Comparison of ENCODE assay signal across 26 cellular contexts in genomic region chr12:49883065-49883464, GRCh38. TPM values are rescaled to one million over a fixed set of nuclear protein-coding genes. Genes with fewer than 3 reads are reported as not detected.
DNase-seq lines count a peak whose midpoint lies in the region; ATAC-seq lines count a peak whose summit lies in the region.
"Had no signal": no experiment of that assay in that cellular context is flagged by ENCODE, and none has a peak within 500 bp of the region (broad histone marks: within the 10 kb centered on the region; RNA-seq: fewer than 3 reads in every experiment).

No MANE protein-coding gene starts in this region.

- DNase-seq in NCI-H82 (lab: John Stamatoyannopoulos, UW), result peak; percentile 59
- DNase-seq in NCI-H82 treated with DMSO at 0.1 percent for 48 hours (lab: John Stamatoyannopoulos, UW; ENCODE audit: unreplicated experiment), result no peak
- peak; percentile 44 for DNase-seq in mesendoderm
- no peak for DNase-seq in stimulated activated CD4-positive, alpha-beta T cell treated with anti-CD3 and anti-CD28 coated beads, Interleukin-2, amount 100 ng/mL, for 24 hours
- no peak for DNase-seq in HAP-1 (ENCODE audit: low spot score in 2 of 2)
- DNase-seq: 8988T; activated CD4-positive, alpha-beta memory T cell treated with anti-CD3 and anti-CD28 coated beads, Interleukin-2, amount 10 ng/mL, durations not matched to agents 7 days and 5 days; activated gamma-delta T cell treated with Interleukin-2 at 50 U/mL for 16 hours; adrenal gland; DMS79 treated with DMSO at 0.1 percent for 48 hours; foreskin keratinocyte; IMR-90; left ventricle myocardium superior; NK-92 treated with Interleukin-12 subunit alpha and Interleukin-12 subunit beta, amount 100 ng/mL, for 24 hours; SJCRH30; stimulated activated CD4-positive, alpha-beta T cell treated with anti-CD3 and anti-CD28 coated beads, Interleukin-4, amount 100 ng/mL, for 24 hours; stimulated activated naive CD8-positive, alpha-beta T cell treated with anti-CD3 and anti-CD28 coated beads, Interleukin-15, Interleukin-2, amounts not matched to agents 100 U/mL and 50 U/mL, for 24 hours; T-helper 17 cell; upper lobe of left lung had no signal

- H3K9ac ChIP-seq in mesendoderm (ENCODE audit: low read length), result no peak overlapping the region

- H3K36me3 ChIP-seq in mesendoderm (ENCODE audit: control insufficient read depth, insufficient read depth, low read length) (no peaks in the 10 kb centered on the region), HAP-1 (replicated peaks) (no peaks in the 10 kb centered on the region)
- H3K36me3 ChIP-seq: adrenal gland, cardiac muscle cell, SJCRH30, upper lobe of left lung had no signal

- WGBS in mesendoderm (ENCODE audit: extremely low coverage, insufficient coverage, low lambda C conversion rate), result no CpG with 5 or more reads among the region's 8 CpGs

- H2BK120ac ChIP-seq in mesendoderm (ENCODE audit: low read depth, low read length), result no peak overlapping the region

- H3K27me3 ChIP-seq in mesendoderm (ENCODE audit: insufficient read depth, low read length, poor library complexity), result no peaks in the 10 kb centered on the region
- peaks cover 5% of the 10 kb centered on the region; the same call in 1 of the 2 replicates for H3K27me3 ChIP-seq in HAP-1 (ENCODE audit: low read depth)
- H3K27me3 ChIP-seq: adrenal gland, cardiac muscle cell, upper lobe of left lung had no signal

- peaks cover 8% of the 10 kb centered on the region for H3K4me1 ChIP-seq in mesendoderm (ENCODE audit: control insufficient read depth, low read depth, low read length)
- H3K4me1 ChIP-seq in HAP-1, result no peaks in the 10 kb centered on the region; the same call in 1 of the 2 replicates
- H3K4me1 ChIP-seq: adrenal gland, foreskin keratinocyte, SJCRH30, upper lobe of left lung had no signal

- no peak overlapping the region for H3K4ac ChIP-seq in mesendoderm (ENCODE audit: low read depth, low read length)

- no peaks in the 10 kb centered on the region for H3K79me1 ChIP-seq in mesendoderm (ENCODE audit: low read length)

- no peak overlapping the region for H4K8ac ChIP-seq in mesendoderm (ENCODE audit: low read depth, low read length)

- H3K4me2 ChIP-seq in mesendoderm (ENCODE audit: low read length), result no peak overlapping the region
- H3K4me2 ChIP-seq: smooth muscle cell had no signal

- ATAC-seq in GM18520 (IDR thresholded peaks at IDR 0.05; ENCODE audit: unreplicated experiment), result no peak
- ATAC-seq: foreskin keratinocyte; left ventricle myocardium superior; stimulated activated naive CD8-positive, alpha-beta T cell treated with anti-CD3 and anti-CD28 coated beads, Interleukin-15, Interleukin-2, amounts not matched to agents 100 U/mL and 50 U/mL, for 24 hours; T-helper 17 cell had no signal

- H3K79me2 ChIP-seq in mesendoderm (ENCODE audit: control insufficient read depth, insufficient read depth, low read length), result no peaks in the 10 kb centered on the region

- no peak overlapping the region for H4K5ac ChIP-seq in mesendoderm (ENCODE audit: low read length)

- H3K56ac ChIP-seq in mesendoderm (ENCODE audit: low read length), result no peak overlapping the region

- no peak overlapping the region for H3K23ac ChIP-seq in mesendoderm (ENCODE audit: low read length)

- H2AK5ac ChIP-seq in mesendoderm (ENCODE audit: low read length), result no peak overlapping the region

- in situ Hi-C loops in HAP-1 (cut with MboI; ENCODE audit: low sequenced_read_pairs), result no loop called here

- H3K4me3 ChIP-seq in mesendoderm (ENCODE audit: low read length) (no peak overlapping the region), HAP-1 (no peak overlapping the region)
- H3K4me3 ChIP-seq: adrenal gland, cardiac muscle cell, SJCRH30, smooth muscle cell, upper lobe of left lung had no signal

- H2BK15ac ChIP-seq in mesendoderm (replicated peaks; ENCODE audit: low read depth), result no peak overlapping the region

- H3K18ac ChIP-seq in mesendoderm (ENCODE audit: low read length), result no peak overlapping the region

- H3K9me3 ChIP-seq in HAP-1, result no peaks in the 10 kb centered on the region
- H3K9me3 ChIP-seq: adrenal gland, SJCRH30, upper lobe of left lung had no signal

- H3K27ac ChIP-seq in cingulate gyrus (ENCODE audit: low read depth, low read length), result peak overlapping the region; percentile 34
- H3K27ac ChIP-seq in mesendoderm (ENCODE audit: low read depth, low read length), result no peak overlapping the region
- H3K27ac ChIP-seq in temporal lobe (ENCODE audit: low read depth, low read length), result peak overlapping the region; percentile 31
- H3K27ac ChIP-seq: adrenal gland, cardiac muscle cell, foreskin keratinocyte, SJCRH30, upper lobe of left lung had no signal

- no peak overlapping the region for H2BK5ac ChIP-seq in mesendoderm (ENCODE audit: low read length)

RNA-seq across cellular contexts. Expression of gene FAIM2, which starts 20.6 kb away (rescaled TPM):
- 0.27 TPM for polyA plus RNA-seq in mesendoderm (2013, experiment 1 of 2)
- polyA plus RNA-seq in mesendoderm (2013, experiment 2 of 2), result 0.11 TPM
- 24.6 TPM for total RNA-seq in temporal lobe
- total RNA-seq: epithelial cell of proximal tubule, foreskin keratinocyte, renal cortical epithelial cell had no signal
- polyA plus RNA-seq: foreskin keratinocyte had no signal

RNA-seq across cellular contexts. Expression of gene BCDIN3D, which starts 40.2 kb away (rescaled TPM):
- polyA plus RNA-seq in mesendoderm (2013, experiment 1 of 2), result 1.7 TPM
- polyA plus RNA-seq in mesendoderm (2013, experiment 2 of 2), result 1.5 TPM
- 4.7 TPM for total RNA-seq in temporal lobe

RNA-seq across cellular contexts. Expression of gene NCKAP5L, which starts 54.9 kb away (rescaled TPM):
- 11.3 TPM for polyA plus RNA-seq in mesendoderm (2013, experiment 1 of 2)
- 11.2 TPM for polyA plus RNA-seq in mesendoderm (2013, experiment 2 of 2)
- 9.3 TPM for total RNA-seq in temporal lobe

Comparison
In these comparisons a context has a peak if more than half of its experiments do, and no peak if none do; other contexts are left out.
1. DNase-seq: peak in NCI-H82 (single experiment) and mesendoderm (single experiment); none in NCI-H82 treated with DMSO at 0.1 percent for 48 hours (single experiment), stimulated activated CD4-positive, alpha-beta T cell treated with anti-CD3 and anti-CD28 coated beads, Interleukin-2, amount 100 ng/mL, for 24 hours (0 of 2) and HAP-1 (0 of 2).